Comparison of ENCODE assay signal across 25 cellular contexts in the genomic region with DNA sequence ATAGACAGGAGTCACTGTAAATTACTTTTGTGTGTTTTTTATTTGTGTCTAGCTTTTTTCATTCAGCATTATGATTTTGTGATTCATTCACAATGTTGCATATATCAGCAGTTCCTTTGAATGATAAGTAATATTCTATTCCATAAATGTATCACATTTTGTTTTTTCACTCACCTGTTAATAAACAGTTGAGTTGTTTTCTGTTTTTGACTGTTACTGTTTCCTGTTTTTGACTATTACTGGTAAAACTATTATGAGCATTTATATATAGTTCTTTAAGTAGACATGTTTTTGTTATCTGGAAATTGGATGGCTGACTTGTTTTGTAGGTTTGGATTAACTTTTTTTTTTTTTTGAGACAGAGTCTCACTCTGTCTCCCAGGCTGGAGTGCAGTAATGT.
"Had no signal": no experiment of that assay in that cellular context is flagged by ENCODE, and none has a peak within 500 bp of the region (broad histone marks: within the 10 kb centered on the region; RNA-seq: fewer than 3 reads in every experiment).

No MANE protein-coding gene starts in this region.

- DNase-seq: activated CD4-positive, alpha-beta T cell treated with anti-CD3 and anti-CD28 coated beads for 4 hours; activated CD8-positive, alpha-beta T cell treated with anti-CD3 and anti-CD28 coated beads for 36 hours; adrenal gland; brain microvascular endothelial cell; caudate nucleus; effector memory CD4-positive, alpha-beta T cell; glutamatergic neuron; immature natural killer cell; kidney glomerular epithelial cell; left lung; naive thymus-derived CD8-positive, alpha-beta T cell; sigmoid colon; stimulated activated CD4-positive, alpha-beta T cell treated with anti-CD3 and anti-CD28 coated beads, Interleukin-15, amount 100 ng/mL, for 24 hours; stimulated activated naive CD4-positive, alpha-beta T cell; T-helper 9 cell; testis; trophoblast cell; uterus had no signal

- ATAC-seq: activated CD8-positive, alpha-beta T cell treated with anti-CD3 and anti-CD28 coated beads for 36 hours; left lung; naive thymus-derived CD8-positive, alpha-beta T cell; WTC11 had no signal

- H3K4me3 Mint-ChIP-seq: activated CD8-positive, alpha-beta T cell treated with anti-CD3 and anti-CD28 coated beads for 36 hours; activated naive CD8-positive, alpha-beta T cell; immature natural killer cell; mesothelial cell of epicardium; naive thymus-derived CD8-positive, alpha-beta T cell; neural progenitor cell; WTC11 had no signal

- H3K4me2 ChIP-seq: hepatocyte, neural progenitor cell, smooth muscle cell had no signal

- H3K4me1 ChIP-seq: adrenal gland, ascending aorta, left lung, neural progenitor cell, sigmoid colon, testis, uterus had no signal

- H3K9ac ChIP-seq: neural progenitor cell had no signal

- H3K27me3 Mint-ChIP-seq: activated CD8-positive, alpha-beta T cell treated with anti-CD3 and anti-CD28 coated beads for 36 hours; activated naive CD8-positive, alpha-beta T cell; naive thymus-derived CD8-positive, alpha-beta T cell had no signal

- H3K27ac ChIP-seq: adrenal gland, ascending aorta, brain microvascular endothelial cell, hepatocyte, left lung, neural progenitor cell, sigmoid colon, testis, uterus had no signal

- H3K36me3 ChIP-seq: adrenal gland, brain microvascular endothelial cell, left lung, neural progenitor cell, uterus had no signal

- H3K4me1 Mint-ChIP-seq: mesothelial cell of epicardium, neural progenitor cell had no signal

- H3K27me3 ChIP-seq: adrenal gland, ascending aorta, brain microvascular endothelial cell, hepatocyte, left lung, neural progenitor cell, sigmoid colon, testis, uterus had no signal

- H2AFZ ChIP-seq: hepatocyte, neural progenitor cell had no signal

- H3K4me3 ChIP-seq: adrenal gland, ascending aorta, hepatocyte, left lung, neural progenitor cell, sigmoid colon, smooth muscle cell, testis, uterus had no signal

- H3K9me3 ChIP-seq: adrenal gland, testis, uterus had no signal

- H3K27ac Mint-ChIP-seq: activated CD8-positive, alpha-beta T cell treated with anti-CD3 and anti-CD28 coated beads for 36 hours; activated naive CD8-positive, alpha-beta T cell; mesothelial cell of epicardium; naive thymus-derived CD8-positive, alpha-beta T cell; neural progenitor cell; WTC11 had no signal
